3 cellular contexts compared by ENCODE assay signal in genomic region chr1:65623895-65624294, GRCh38.
TF ChIP-seq lines count a peak whose summit lies in the region.

No MANE protein-coding gene starts in this region.

TF ChIP-seq in SK-N-SH, 30 proteins besides CTCF, POLR2A, EP300 and RAD21:
- TF ChIP-seq ZBTB33 (IDR thresholded peaks at IDR 0.05; ENCODE audit: borderline replicate concordance, low read depth): no peak
- TF ChIP-seq GATA2 (CRISPR knock-in tag; IDR thresholded peaks at IDR 0.05): no peak
- TF ChIP-seq EZH2phosphoT487 (IDR thresholded peaks at IDR 0.05; ENCODE audit: borderline replicate concordance, low read depth): no peak
- no peak for TF ChIP-seq TEAD4 (IDR thresholded peaks at IDR 0.05; ENCODE audit: borderline replicate concordance, insufficient read depth)
- TF ChIP-seq IRF3 (IDR thresholded peaks at IDR 0.05; ENCODE audit: low read depth, low read length): no peak

TF ChIP-seq in SK-N-SH treated with all-trans-retinoic acid at 6 μM for 48 hours, 23 proteins besides CTCF, POLR2A, EP300 and RAD21:
- no peak for TF ChIP-seq TSHZ2 (CRISPR knock-in tag; IDR thresholded peaks at IDR 0.05)
- TF ChIP-seq CREB5 (CRISPR knock-in tag; IDR thresholded peaks at IDR 0.05; ENCODE audit: low read depth): no peak
- TF ChIP-seq PPARA (CRISPR knock-in tag; IDR thresholded peaks at IDR 0.05; ENCODE audit: borderline replicate concordance): no peak
- TF ChIP-seq GLIS3 (CRISPR knock-in tag; IDR thresholded peaks at IDR 0.05): no peak
- no peak for TF ChIP-seq PATZ1 (CRISPR knock-in tag; IDR thresholded peaks at IDR 0.05; ENCODE audit: borderline replicate concordance)
- TF ChIP-seq RARB (CRISPR knock-in tag; IDR thresholded peaks at IDR 0.05): no peak
- TF ChIP-seq ZC3H10 (CRISPR knock-in tag; IDR thresholded peaks at IDR 0.05): no peak
TF ChIP-seq in SK-N-SH treated with all-trans-retinoic acid at 6 μM for 48 hours: peak in this region for 0.

TF ChIP-seq in IMR-90, 13 proteins besides CTCF, POLR2A, EP300 and RAD21 (continued from another document):
- TF ChIP-seq MXI1 (IDR thresholded peaks at IDR 0.05; ENCODE audit: borderline replicate concordance, low read depth, low read length): no peak
- TF ChIP-seq RCOR1 (IDR thresholded peaks at IDR 0.05; ENCODE audit: insufficient replicate concordance, low read length): no peak
- no peak for TF ChIP-seq RFX5 (IDR thresholded peaks at IDR 0.05; ENCODE audit: low read depth, low read length)
- no peak for TF ChIP-seq MAZ (IDR thresholded peaks at IDR 0.05; ENCODE audit: borderline replicate concordance, low read depth, low read length)
- no peak for TF ChIP-seq CEBPB (IDR thresholded peaks at IDR 0.05; ENCODE audit: low read depth, low read length)
